ENCODE assay signal across 10 cellular contexts in the genomic region with DNA sequence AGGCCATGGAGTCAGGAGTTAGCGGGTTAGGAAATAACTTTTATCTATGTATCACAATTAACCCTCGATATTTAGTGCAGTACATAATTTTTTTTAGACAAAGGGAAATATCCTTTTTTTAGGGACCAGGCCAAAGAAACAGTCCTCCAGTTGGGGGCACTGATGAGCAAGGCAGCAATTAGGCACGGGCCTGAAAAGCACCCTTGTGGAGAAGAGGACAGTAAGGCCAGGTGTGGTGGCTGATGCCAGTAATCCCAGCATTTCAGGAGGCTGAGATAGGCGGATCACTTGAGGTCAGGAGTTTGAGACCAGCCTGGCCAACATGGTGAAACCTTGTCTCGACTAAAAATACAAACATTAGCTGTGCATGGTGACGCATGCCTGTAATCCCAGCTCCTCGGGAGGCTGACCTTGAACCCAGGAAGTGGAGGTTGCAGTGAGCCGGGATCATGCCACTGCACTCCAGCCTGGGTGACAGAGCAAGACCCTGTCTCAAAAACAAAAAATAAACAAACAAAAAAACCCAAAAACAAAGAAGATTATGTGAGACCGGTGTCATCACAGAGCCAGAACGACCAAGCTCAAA.
DNase-seq lines count a peak whose midpoint lies in the region; ATAC-seq and TF ChIP-seq lines count a peak whose summit lies in the region.
"Had no signal": no experiment of that assay in that cellular context is flagged by ENCODE, and none has a peak within 500 bp of the region (broad histone marks: within the 10 kb centered on the region; RNA-seq: fewer than 3 reads in every experiment).

No MANE protein-coding gene starts in this region.

- H3K4me3 ChIP-seq in GM12865 (ENCODE audit: low read depth, low read length): no peak overlapping the region
- H3K4me3 ChIP-seq: ovary had no signal

- no peak overlapping the region for H3K4me3 Mint-ChIP-seq in nephron progenitor cell

- CTCF ChIA-PET in HEK293T (lab: Yijun Ruan, JAX): interaction anchor here (0.7 to 1.0 kb wide), 3 partner anchors 11 to 46 kb away, joined by 3 read pairs; no protein-coding TSS in a partner anchor

- H3K27ac Mint-ChIP-seq in nephron progenitor cell: no peak overlapping the region

- H3K9me3 Mint-ChIP-seq in nephron progenitor cell: peaks cover 6% of the 10 kb centered on the region

- peaks cover 12% of the 10 kb centered on the region for H3K4me1 Mint-ChIP-seq in nephron progenitor cell

- DNase-seq in GM12865 (ENCODE audit: low read depth) (peak; percentile 68), RPMI7951 (ENCODE audit: low read depth) (peak; percentile 18), iPS-NIHi11 (ENCODE audit: low spot score) (peak; percentile 44), SKM-1 (lab: John Stamatoyannopoulos, UW; ENCODE audit: unreplicated experiment) (no peak), HEK293T (ENCODE audit: extremely low spot score) (no peak), nephron progenitor cell (no peak)
- DNase-seq: cerebellar nuclear complex, ovary had no signal

- H3K27ac ChIP-seq in C4-2B: no peak overlapping the region
- H3K27ac ChIP-seq: ovary had no signal

- ATAC-seq in HG02763 (IDR thresholded peaks at IDR 0.05; ENCODE audit: unreplicated experiment): no peak

- TF ChIP-seq CTCF in C4-2B (conservative IDR thresholded peaks at IDR 0.05) (peak; percentile 79), GM12865 (IDR thresholded peaks at IDR 0.05; ENCODE audit: insufficient read depth, low read depth, low read length, missing control alignments) (peak; percentile 53), nephron progenitor cell (IDR thresholded peaks at IDR 0.05) (no peak)

- H3K36me3 Mint-ChIP-seq in nephron progenitor cell (ENCODE audit: low read depth): peaks cover 18% of the 10 kb centered on the region

- POLR2A ChIA-PET in HEK293T (lab: Yijun Ruan, JAX): interaction anchor here (1.4 kb wide), 1 partner anchor 181 kb away, joined by 5 read pairs; no protein-coding TSS in a partner anchor

- H3K27me3 Mint-ChIP-seq in nephron progenitor cell (ENCODE audit: low read depth, poor library complexity): peaks cover 7% of the 10 kb centered on the region

TF ChIP-seq in HEK293T, 16 proteins besides CTCF, POLR2A, EP300 and RAD21:
- no peak for TF ChIP-seq SUZ12 (IDR thresholded peaks at IDR 0.05)
- TF ChIP-seq FOXA1 (IDR thresholded peaks at IDR 0.05): no peak
- no peak for TF ChIP-seq FOXK2 (IDR thresholded peaks at IDR 0.05)
- TF ChIP-seq LEF1 (IDR thresholded peaks at IDR 0.05; ENCODE audit: borderline replicate concordance): no peak
- TF ChIP-seq ELF4 (IDR thresholded peaks at IDR 0.05): no peak
- TF ChIP-seq, protein P1, sequence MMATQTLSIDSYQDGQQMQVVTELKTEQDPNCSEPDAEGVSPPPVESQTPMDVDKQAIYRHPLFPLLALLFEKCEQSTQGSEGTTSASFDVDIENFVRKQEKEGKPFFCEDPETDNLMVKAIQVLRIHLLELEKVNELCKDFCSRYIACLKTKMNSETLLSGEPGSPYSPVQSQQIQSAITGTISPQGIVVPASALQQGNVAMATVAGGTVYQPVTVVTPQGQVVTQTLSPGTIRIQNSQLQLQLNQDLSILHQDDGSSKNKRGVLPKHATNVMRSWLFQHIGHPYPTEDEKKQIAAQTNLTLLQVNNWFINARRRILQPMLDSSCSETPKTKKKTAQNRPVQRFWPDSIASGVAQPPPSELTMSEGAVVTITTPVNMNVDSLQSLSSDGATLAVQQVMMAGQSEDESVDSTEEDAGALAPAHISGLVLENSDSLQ (IDR thresholded peaks at IDR 0.05): no peak
TF ChIP-seq in HEK293T: peak in this region for 0.

Comparison
In these comparisons a context has a peak if more than half of its experiments do, and no peak if none do; other contexts are left out.
1. DNase-seq: peak in GM12865 (single experiment), RPMI7951 (single experiment) and iPS-NIHi11 (single experiment); none in SKM-1 (single experiment), HEK293T (single experiment) and nephron progenitor cell (single experiment).